8 cellular contexts compared by ENCODE assay signal in the genomic region with DNA sequence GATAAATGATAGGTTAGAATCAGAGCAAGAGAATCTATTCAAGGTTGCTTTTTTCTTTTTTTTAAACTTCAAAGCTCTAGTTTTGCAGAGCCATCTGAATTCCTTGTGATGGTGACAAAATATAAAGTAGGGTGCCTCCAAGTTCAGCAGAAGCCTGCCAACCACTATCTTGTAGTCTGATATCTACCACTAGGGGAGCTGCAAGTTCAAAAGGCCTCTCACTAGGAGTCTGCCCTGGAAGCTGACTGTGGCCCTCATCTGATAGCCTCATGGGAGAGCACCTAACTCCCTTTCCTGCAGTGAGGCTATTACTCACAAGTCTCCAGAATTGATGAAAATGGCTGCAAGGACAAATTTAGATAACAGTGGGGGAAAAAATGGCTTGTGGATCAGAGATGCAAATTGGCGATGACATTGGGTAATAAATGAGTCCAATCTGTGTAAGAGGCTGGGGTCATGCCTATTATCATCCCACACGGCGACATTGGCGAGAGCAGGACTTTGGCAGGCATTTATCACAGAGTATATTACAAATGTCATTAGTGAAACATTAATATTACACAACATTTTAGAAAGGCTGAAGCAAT.
A peak's percentile ranks its signal among the peaks of the same experiment; 100 is the strongest.
DNase-seq lines count a peak whose midpoint lies in the region; ATAC-seq and TF ChIP-seq lines count a peak whose summit lies in the region.

No MANE protein-coding gene starts in this region.

- H3K27me3 ChIP-seq in tibial artery, result no peaks in the 10 kb centered on the region

- no peaks in the 10 kb centered on the region for H3K4me1 ChIP-seq in tibial artery

- no peak overlapping the region for H3K27ac ChIP-seq in tibial artery

- H3K4me3 ChIP-seq in GM12865 (ENCODE audit: low read depth, low read length), result no peak overlapping the region
- H3K4me3 ChIP-seq in tibial artery, result no peak overlapping the region

- ATAC-seq in HG03066 (IDR thresholded peaks at IDR 0.05; ENCODE audit: low read depth, unreplicated experiment), result peak; percentile 65
- peak; percentile 99 for ATAC-seq in SK-N-SH treated with all-trans-retinoic acid at 6 μM for 48 hours
- no peak for ATAC-seq in HG03439 (IDR thresholded peaks at IDR 0.05; ENCODE audit: unreplicated experiment)

- intact Hi-C loops in tibial artery (cut with DNase I; ENCODE audit: low total_unique reads), result no loop called here

- H3K36me3 ChIP-seq in tibial artery, result no peaks in the 10 kb centered on the region

- H3K9me3 ChIP-seq in tibial artery, result no peaks in the 10 kb centered on the region

- TF ChIP-seq CTCF in GM12865 (IDR thresholded peaks at IDR 0.05; ENCODE audit: insufficient read depth, low read depth, low read length, missing control alignments), result peak; percentile 50
- TF ChIP-seq CTCF in tibial artery (IDR thresholded peaks at IDR 0.05), result no peak

- DNase-seq in GM12865 (ENCODE audit: low read depth) (peak; percentile 2), islet precursor cell (peak; percentile 67), C1 segment of cervical spinal cord (lab: John Stamatoyannopoulos, UW) (no peak), tibial artery (no peak), Ammon's horn (ENCODE audit: low spot score) (no peak)

TF ChIP-seq in SK-N-SH treated with all-trans-retinoic acid at 6 μM for 48 hours, 23 proteins besides CTCF, POLR2A, EP300 and RAD21:
- TF ChIP-seq ZNF70 (CRISPR knock-in tag; IDR thresholded peaks at IDR 0.05) (no peak), SNAI2 (CRISPR knock-in tag; IDR thresholded peaks at IDR 0.05) (no peak), RARB (CRISPR knock-in tag; IDR thresholded peaks at IDR 0.05) (no peak), ZNF8 (CRISPR knock-in tag; IDR thresholded peaks at IDR 0.05) (no peak), BACH2 (CRISPR knock-in tag; IDR thresholded peaks at IDR 0.05; ENCODE audit: borderline replicate concordance) (no peak), ZFP3 (CRISPR knock-in tag; IDR thresholded peaks at IDR 0.05) (no peak)

Comparison
In these comparisons a context has a peak if more than half of its experiments do, and no peak if none do; other contexts are left out.
1. DNase-seq: peak in GM12865 (single experiment) and islet precursor cell (single experiment); none in C1 segment of cervical spinal cord (0 of 14), tibial artery (0 of 2) and Ammon's horn (single experiment).